Comparison of ENCODE assay signal across 11 cellular contexts in the genomic region with DNA sequence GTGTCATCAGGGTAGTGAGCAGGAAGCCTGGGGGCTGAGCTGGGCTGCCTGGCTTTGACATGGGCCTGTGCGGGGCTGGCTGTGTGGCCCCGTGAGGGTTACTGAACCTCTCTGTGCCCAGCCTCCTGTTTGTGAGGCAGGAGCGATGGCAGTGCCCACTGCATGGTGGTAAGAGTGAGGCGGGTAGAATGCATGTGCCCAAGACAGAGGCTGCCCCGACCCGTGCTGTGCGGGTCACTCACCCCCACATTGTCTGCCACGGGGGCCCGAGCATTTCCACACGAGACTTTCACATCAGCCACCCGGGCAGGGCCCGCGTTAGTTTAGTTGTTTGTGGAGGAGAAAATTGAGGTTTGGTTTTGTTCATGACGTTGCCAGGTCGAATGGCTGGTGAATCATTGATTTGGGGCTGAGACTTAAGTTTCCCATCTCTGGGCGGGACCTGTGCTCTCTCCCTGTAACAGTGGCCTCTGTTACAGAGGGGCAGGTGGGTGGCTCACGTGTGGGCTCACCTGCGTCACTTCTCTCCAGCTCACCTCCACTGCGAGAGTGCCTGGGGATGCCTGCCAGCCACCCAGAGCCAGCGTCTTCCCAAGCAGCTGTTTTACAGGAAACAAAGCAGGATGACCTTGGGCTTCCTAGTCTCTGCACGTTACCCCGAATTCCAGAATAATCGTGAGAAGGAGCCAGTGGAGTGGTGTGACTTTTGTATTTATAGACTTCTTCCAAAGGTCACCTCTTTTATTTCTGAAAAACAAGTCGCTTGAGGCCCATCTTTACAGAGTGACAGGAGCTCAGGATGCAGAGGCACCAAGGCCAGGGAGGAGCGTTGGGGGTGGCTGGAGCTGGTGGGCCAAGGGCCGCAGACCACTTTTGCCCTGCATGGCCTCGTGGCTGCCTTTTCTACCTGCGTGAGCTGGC.
DNase-seq lines count a peak whose midpoint lies in the region; ATAC-seq and TF ChIP-seq lines count a peak whose summit lies in the region.
"Had no signal": no experiment of that assay in that cellular context is flagged by ENCODE, and none has a peak within 500 bp of the region (broad histone marks: within the 10 kb centered on the region; RNA-seq: fewer than 3 reads in every experiment).

No MANE protein-coding gene starts in this region.

- DNase-seq in DMS53 treated with DMSO at 0.1 percent for 48 hours (lab: John Stamatoyannopoulos, UW; ENCODE audit: unreplicated experiment), result peak; percentile 96
- DNase-seq in activated T-cell treated with anti-CD3 and anti-CD28 coated beads, Interleukin-2, amount 50 U/mL, for 72 hours, result peak; percentile 49 to 55
- no peak for DNase-seq in left colon
- no peak for DNase-seq in colonic mucosa
- no peak for DNase-seq in T-helper 9 cell
- DNase-seq: activated naive CD4-positive, alpha-beta T cell; uterus had no signal

- H3K9ac ChIP-seq in colonic mucosa (ENCODE audit: low read depth in 2 of 2, low read length in 2 of 2), result no peak overlapping the region

- no peaks in the 10 kb centered on the region for H3K9me3 ChIP-seq in colonic mucosa
- H3K9me3 ChIP-seq: uterus had no signal

- no peak overlapping the region for H3K4me3 ChIP-seq in colonic mucosa
- H3K4me3 ChIP-seq: dorsolateral prefrontal cortex, uterus had no signal

- TF ChIP-seq CTCF in C4-2B (conservative IDR thresholded peaks at IDR 0.05), result no peak
- TF ChIP-seq CTCF in colonic mucosa (IDR thresholded peaks at IDR 0.05), result no peak

- H3K4me3 Mint-ChIP-seq in activated T-cell treated with anti-CD3 and anti-CD28 coated beads, Interleukin-2, amount 50 U/mL, for 72 hours, result peak overlapping the region; percentile 68 to 80

- intact Hi-C loops in left colon (cut with DNase I, micrococcal nuclease) (no loop called here), colonic mucosa (cut with DNase I) (no loop called here)

- H3K4me1 ChIP-seq in colonic mucosa, result peaks cover 5% of the 10 kb centered on the region
- H3K4me1 ChIP-seq: uterus had no signal

- peaks cover 4 to 5% of the 10 kb centered on the region in 2 donors for H3K36me3 Mint-ChIP-seq in activated T-cell treated with anti-CD3 and anti-CD28 coated beads, Interleukin-2, amount 50 U/mL, for 72 hours (ENCODE audit: insufficient read depth in 2 of 2)

- peaks cover 58% of the 10 kb centered on the region for H3K4me1 Mint-ChIP-seq in activated T-cell treated with anti-CD3 and anti-CD28 coated beads, Interleukin-2, amount 50 U/mL, for 72 hours (ENCODE audit: low read depth)

- no peaks in the 10 kb centered on the region for H3K36me3 ChIP-seq in colonic mucosa
- H3K36me3 ChIP-seq: uterus had no signal

- H3K27me3 Mint-ChIP-seq in activated T-cell treated with anti-CD3 and anti-CD28 coated beads, Interleukin-2, amount 50 U/mL, for 72 hours (ENCODE audit: low read depth), result no peaks in the 10 kb centered on the region

- no peaks in the 10 kb centered on the region for H3K27me3 ChIP-seq in colonic mucosa
- H3K27me3 ChIP-seq: dorsolateral prefrontal cortex, uterus had no signal

- ATAC-seq in activated T-cell treated with anti-CD3 and anti-CD28 coated beads, Interleukin-2, amount 50 U/mL, for 72 hours (replicated peaks in 1 of 2), result peak; percentile 85 to 88
- ATAC-seq in left colon (peak; percentile 73), HG02938 (IDR thresholded peaks at IDR 0.05; ENCODE audit: unreplicated experiment) (no peak), GM19395 (IDR thresholded peaks at IDR 0.05; ENCODE audit: unreplicated experiment) (no peak)

- H3K27ac Mint-ChIP-seq in activated T-cell treated with anti-CD3 and anti-CD28 coated beads, Interleukin-2, amount 50 U/mL, for 72 hours, result peak overlapping the region; percentile 51

- H3K27ac ChIP-seq in C4-2B (peak overlapping the region; percentile 12; the same call in 1 of the 2 replicates), colonic mucosa (no peak overlapping the region)
- H3K27ac ChIP-seq: uterus had no signal

- H3K9me3 Mint-ChIP-seq in activated T-cell treated with anti-CD3 and anti-CD28 coated beads, Interleukin-2, amount 50 U/mL, for 72 hours, result peaks cover 4% of the 10 kb centered on the region in 2 donors

Comparison
In these comparisons a context has a peak if more than half of its experiments do, and no peak if none do; other contexts are left out.
1. DNase-seq: peak in DMS53 treated with DMSO at 0.1 percent for 48 hours (single experiment) and activated T-cell treated with anti-CD3 and anti-CD28 coated beads, Interleukin-2, amount 50 U/mL, for 72 hours (2 of 2); none in left colon (0 of 2), colonic mucosa (single experiment) and T-helper 9 cell (single experiment).
2. ATAC-seq: peak in activated T-cell treated with anti-CD3 and anti-CD28 coated beads, Interleukin-2, amount 50 U/mL, for 72 hours (2 of 2) and left colon (single experiment); none in HG02938 (single experiment) and GM19395 (single experiment).